ENCODE assay signal across 1 cellular context in genomic region chr6:32976334-32977069, GRCh38.
TF ChIP-seq lines count a peak whose summit lies in the region.

No MANE protein-coding gene starts in this region.

TF ChIP-seq in H1, 55 proteins besides CTCF, POLR2A, EP300 and RAD21:
- TF ChIP-seq MAX (IDR thresholded peaks at IDR 0.05): no peak
- peak; percentile 40; the same call in 1 of the 2 replicates for TF ChIP-seq POLR2AphosphoS5 (IDR thresholded peaks at IDR 0.05; ENCODE audit: low read depth, low read length)
